ENCODE assay signal across 9 cellular contexts in the genomic region with DNA sequence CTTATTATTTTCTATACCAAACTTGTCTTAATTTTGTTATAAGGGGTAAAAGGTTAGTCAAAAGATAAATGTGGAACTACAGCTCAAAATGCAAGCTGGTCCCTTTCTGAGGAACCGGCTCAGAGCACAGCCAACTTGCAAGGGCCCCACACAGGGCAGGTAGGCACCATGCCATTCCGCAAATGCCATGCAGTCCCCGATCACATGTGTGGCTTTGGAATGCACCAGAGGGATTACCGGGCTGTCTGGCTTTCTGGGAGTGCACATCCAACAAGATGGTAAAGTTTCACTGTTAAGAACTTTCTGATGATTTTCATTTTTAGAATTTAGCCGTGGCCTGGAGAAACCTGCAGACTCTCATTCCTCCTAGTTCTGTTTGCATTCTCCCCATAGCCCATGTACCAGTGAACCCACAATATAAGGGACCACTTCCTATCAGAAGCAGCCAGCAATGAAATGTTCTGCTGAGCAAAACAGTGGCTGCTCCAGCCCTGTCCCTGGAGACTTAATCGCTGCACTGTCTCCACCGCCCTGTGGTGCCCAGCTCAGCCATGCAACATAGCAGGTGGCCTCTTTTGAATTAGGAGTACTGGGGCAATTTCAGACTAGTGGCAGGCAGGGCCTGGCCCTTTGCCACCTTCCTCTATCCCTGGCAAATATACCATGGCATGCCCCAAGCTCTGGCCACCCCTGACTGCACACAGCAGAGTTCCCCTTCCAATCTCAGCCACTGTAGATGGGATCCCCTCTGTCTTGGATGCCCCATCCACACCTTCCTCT. TPM values are rescaled to one million over a fixed set of nuclear protein-coding genes. Genes with fewer than 3 reads are reported as not detected.
DNase-seq lines count a peak whose midpoint lies in the region; ATAC-seq, FAIRE-seq and TF ChIP-seq lines count a peak whose summit lies in the region.
"Had no signal": no experiment of that assay in that cellular context is flagged by ENCODE, and none has a peak within 500 bp of the region (broad histone marks: within the 10 kb centered on the region; RNA-seq: fewer than 3 reads in every experiment).

No MANE protein-coding gene starts in this region.

- no peak overlapping the region for H3K27ac Mint-ChIP-seq in stimulated activated naive CD8-positive, alpha-beta T cell treated with anti-CD3 and anti-CD28 coated beads, Interleukin-15, amount 100 ng/mL, for 72 hours

- 73 to 87% methylated on average over 7 of the region's 7 CpGs for WGBS in lung, 2 donors

- ATAC-seq in stimulated activated naive CD8-positive, alpha-beta T cell treated with anti-CD3 and anti-CD28 coated beads, Interleukin-15, amount 100 ng/mL, for 72 hours, result peak; percentile 23
- ATAC-seq in stimulated activated naive CD8-positive, alpha-beta T cell treated with anti-CD3 and anti-CD28 coated beads, Interleukin-15, Interleukin-2, amounts not matched to agents 100 U/mL and 50 U/mL, for 24 hours, result no peak
- peak; percentile 5 for ATAC-seq in lung (ENCODE audit: insufficient read depth, low FRiP score)

- H3K27me3 Mint-ChIP-seq in stimulated activated naive CD8-positive, alpha-beta T cell treated with anti-CD3 and anti-CD28 coated beads, Interleukin-15, amount 100 ng/mL, for 72 hours, result no peaks in the 10 kb centered on the region

- no peaks in the 10 kb centered on the region for H3K27me3 ChIP-seq in lung (ENCODE audit: control insufficient read depth, insufficient read depth)

- H3K4me1 ChIP-seq in lung (ENCODE audit: control insufficient read depth in 2 of 2, insufficient read depth in 2 of 2, low read length in 2 of 2), result peaks cover 31 to 35% of the 10 kb centered on the region in 2 donors

- peaks cover 0 to 4% of the 10 kb centered on the region in 2 donors for H3K36me3 ChIP-seq in lung (ENCODE audit: control insufficient read depth in 2 of 2, insufficient read depth in 2 of 2, low read length in 2 of 2)

- TF ChIP-seq CTCF in lung (IDR thresholded peaks at IDR 0.05; ENCODE audit: control extremely low read depth, extremely low read depth), result no peak

- H3K4me3 Mint-ChIP-seq in stimulated activated naive CD8-positive, alpha-beta T cell treated with anti-CD3 and anti-CD28 coated beads, Interleukin-15, amount 100 ng/mL, for 72 hours, result no peak overlapping the region

- no peaks in the 10 kb centered on the region for H3K4me1 Mint-ChIP-seq in stimulated activated naive CD8-positive, alpha-beta T cell treated with anti-CD3 and anti-CD28 coated beads, Interleukin-15, amount 100 ng/mL, for 72 hours

- no peaks in the 10 kb centered on the region for H3K9me3 ChIP-seq in lung (ENCODE audit: control insufficient read depth in 2 of 2, insufficient read depth in 1 of 2, low read length in 1 of 2)

- no peak for DNase-seq in stimulated activated naive CD8-positive, alpha-beta T cell treated with anti-CD3 and anti-CD28 coated beads, Interleukin-15, amount 100 ng/mL, for 72 hours
- DNase-seq in stimulated activated naive CD8-positive, alpha-beta T cell treated with anti-CD3 and anti-CD28 coated beads, Interleukin-15, Interleukin-2, amounts not matched to agents 100 U/mL and 50 U/mL, for 24 hours, result no peak
- DNase-seq in astrocyte of the hippocampus (ENCODE audit: low read depth, low spot score), result peak; percentile 77
- DNase-seq in lung (ENCODE audit: low spot score), result no peak
- peak; percentile 56 for DNase-seq in urothelium cell line (ENCODE audit: low spot score)
- DNase-seq in mesenteric fat pad (ENCODE audit: low spot score), result no peak
- no peak for DNase-seq in GM19238 (ENCODE audit: insufficient read length, low spot score)
- DNase-seq in stimulated activated CD4-positive, alpha-beta T cell treated with anti-CD3 and anti-CD28 coated beads, Interleukin-4, amount 100 ng/mL, for 24 hours, result no peak
- DNase-seq: NCI-H187 treated with DMSO at 0.1 percent for 48 hours had no signal

- no peak for FAIRE-seq in urothelium cell line (lab: Jason Lieb, UNC)

- H3K27ac ChIP-seq in lung (ENCODE audit: low read depth in 1 of 2, low read length in 1 of 2), result peak overlapping the region in 1 of 2 donors; percentile 77

- H3K4me3 ChIP-seq in lung, result no peak overlapping the region

- no peaks in the 10 kb centered on the region for H3K9me3 Mint-ChIP-seq in stimulated activated naive CD8-positive, alpha-beta T cell treated with anti-CD3 and anti-CD28 coated beads, Interleukin-15, amount 100 ng/mL, for 72 hours

RNA-seq across cellular contexts. Expression of gene SHB, which starts 11.4 kb away (rescaled TPM):
- total RNA-seq in lung (10 to 100 TPM; 14.8 to 32.3 TPM), mesenteric fat pad (19.3 TPM)
- polyA plus RNA-seq in lung, result 10 to 100 TPM; 10.8 to 13.9 TPM

Comparison
In these comparisons a context has a peak if more than half of its experiments do, and no peak if none do; other contexts are left out.
1. DNase-seq: peak in astrocyte of the hippocampus (single experiment) and urothelium cell line (single experiment); none in stimulated activated naive CD8-positive, alpha-beta T cell treated with anti-CD3 and anti-CD28 coated beads, Interleukin-15, amount 100 ng/mL, for 72 hours (0 of 2), stimulated activated naive CD8-positive, alpha-beta T cell treated with anti-CD3 and anti-CD28 coated beads, Interleukin-15, Interleukin-2, amounts not matched to agents 100 U/mL and 50 U/mL, for 24 hours (single experiment), lung (single experiment), mesenteric fat pad (single experiment), GM19238 (single experiment) and stimulated activated CD4-positive, alpha-beta T cell treated with anti-CD3 and anti-CD28 coated beads, Interleukin-4, amount 100 ng/mL, for 24 hours (single experiment).